ENCODE assay signal across 1 cellular context in the genomic region with DNA sequence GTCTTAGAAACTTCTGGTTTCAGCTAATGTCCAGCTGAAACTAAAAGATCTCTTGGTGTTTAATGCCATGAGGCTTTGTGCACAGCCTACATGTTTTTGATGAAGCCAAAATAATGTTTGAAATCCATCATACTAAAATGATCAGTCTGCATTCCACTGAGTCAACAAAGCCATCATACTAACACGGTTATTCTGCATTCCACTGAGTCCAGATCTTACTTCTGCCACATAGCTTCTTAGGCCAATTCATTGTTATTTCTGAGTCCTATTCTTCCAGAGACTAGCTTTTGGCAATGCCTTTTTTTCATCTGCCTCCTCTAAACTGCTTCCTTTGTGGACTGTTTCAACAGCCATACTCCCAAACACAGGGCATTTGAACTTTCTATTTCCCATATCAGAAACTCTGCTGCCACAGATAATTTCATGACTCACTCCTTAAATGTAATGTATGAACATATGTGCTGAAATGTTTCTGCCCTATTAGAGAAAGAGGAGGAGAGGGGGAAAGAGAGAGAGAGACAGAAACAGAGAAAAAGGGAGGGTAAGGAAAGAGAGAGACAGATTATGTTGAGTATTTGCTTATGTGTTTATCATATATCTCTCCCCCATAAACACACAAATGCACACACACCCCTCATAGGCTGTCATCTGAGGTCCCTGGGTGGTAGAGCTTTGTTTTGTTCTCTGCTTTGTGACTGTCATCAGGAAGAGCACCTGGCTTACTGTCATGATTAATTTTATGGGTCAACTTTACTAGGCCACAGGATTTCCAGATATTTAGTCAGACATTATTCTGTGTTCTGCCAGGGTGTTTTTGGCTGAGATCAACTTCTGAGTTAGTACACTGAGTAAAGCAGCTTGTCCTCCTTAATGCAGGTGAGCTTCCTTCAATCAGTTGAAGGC.
TF ChIP-seq lines count a peak whose summit lies in the region.

No MANE protein-coding gene starts in this region.

TF ChIP-seq in GM23338, 12 proteins besides CTCF, POLR2A, EP300 and RAD21 (continued from another document):
- TF ChIP-seq REST (IDR thresholded peaks at IDR 0.05; ENCODE audit: unreplicated experiment), result no peak
TF ChIP-seq in GM23338: peak in this region for 0.
